ENCODE assay signal across 22 cellular contexts in the genomic region with DNA sequence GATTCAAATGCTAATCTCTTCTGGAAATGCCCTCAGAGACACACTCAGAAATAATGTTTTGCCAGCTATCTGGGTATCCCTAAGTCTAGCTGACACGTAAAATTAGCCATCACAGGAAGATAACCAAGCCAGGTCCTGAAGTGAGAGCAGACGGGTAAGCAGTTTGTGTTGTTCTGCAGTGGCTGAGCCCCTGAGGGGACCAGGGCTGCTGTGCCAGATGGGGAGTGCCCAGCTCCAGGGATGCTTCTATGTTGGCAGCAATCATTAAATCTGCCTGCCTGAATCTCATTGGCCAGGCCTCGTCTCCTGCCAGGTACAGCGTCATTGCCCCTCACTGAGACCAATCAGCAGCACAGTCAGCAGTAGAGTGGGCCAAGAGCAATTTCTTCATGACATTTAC. TPM values are rescaled to one million over a fixed set of nuclear protein-coding genes. Genes with fewer than 3 reads are reported as not detected.
"Had no signal": no experiment of that assay in that cellular context is flagged by ENCODE, and none has a peak within 500 bp of the region (broad histone marks: within the 10 kb centered on the region; RNA-seq: fewer than 3 reads in every experiment).

No MANE protein-coding gene starts in this region.

- DNase-seq: activated CD4-positive, alpha-beta T cell treated with anti-CD3 and anti-CD28 coated beads for 36 hours; activated CD4-positive, CD25-positive, alpha-beta regulatory T cell; activated CD8-positive, alpha-beta memory T cell treated with anti-CD3 and anti-CD28 coated beads, Interleukin-2, amount 10 ng/mL, durations not matched to agents 7 days and 5 days; activated CD8-positive, alpha-beta T cell treated with anti-CD3 and anti-CD28 coated beads, Interleukin-2, amount 10 ng/mL, durations not matched to agents 7 days and 5 days; colonic mucosa; effector memory CD4-positive, alpha-beta T cell; hippocampal formation; immature natural killer cell; kidney; left colon; midbrain; naive thymus-derived CD4-positive, alpha-beta T cell; nucleus accumbens; right cardiac atrium; stimulated activated CD4-positive, alpha-beta T cell treated with anti-CD3 and anti-CD28 coated beads, Interleukin-15, amount 100 ng/mL, for 24 hours; stimulated activated CD4-positive, alpha-beta T cell treated with anti-CD3 and anti-CD28 coated beads, Interleukin-2, amount 100 ng/mL, for 24 hours; stimulated activated naive CD4-positive, alpha-beta T cell had no signal

- H3K36me3 ChIP-seq: colonic mucosa, gastroesophageal sphincter, tibial nerve had no signal

- ATAC-seq: activated CD4-positive, alpha-beta T cell treated with anti-CD3 and anti-CD28 coated beads for 36 hours; activated CD8-positive, alpha-beta memory T cell treated with anti-CD3 and anti-CD28 coated beads, Interleukin-2, amount 10 ng/mL, durations not matched to agents 7 days and 5 days; activated CD8-positive, alpha-beta T cell treated with anti-CD3 and anti-CD28 coated beads, Interleukin-2, amount 10 ng/mL, durations not matched to agents 7 days and 5 days; activated naive CD4-positive, alpha-beta T cell treated with anti-CD3 and anti-CD28 coated beads, Interleukin-2, amount 50 U/mL, for 72 hours; gastroesophageal sphincter; left colon; naive thymus-derived CD4-positive, alpha-beta T cell; right cardiac atrium had no signal

- H3K9me3 ChIP-seq: colonic mucosa, gastroesophageal sphincter had no signal

- H3K9ac ChIP-seq: parathyroid adenoma had no signal

- H3K79me2 ChIP-seq: parathyroid adenoma had no signal

- H2AFZ ChIP-seq: parathyroid adenoma had no signal

- H3K27ac ChIP-seq: colonic mucosa, gastroesophageal sphincter, parathyroid adenoma, tibial nerve had no signal

- H3K27me3 ChIP-seq: colonic mucosa, gastroesophageal sphincter had no signal

- H3K4me3 ChIP-seq: colonic mucosa, gastroesophageal sphincter, tibial nerve had no signal

- H3K4me1 ChIP-seq: colonic mucosa, gastroesophageal sphincter, parathyroid adenoma, tibial nerve had no signal

RNA-seq across cellular contexts. Expression of a gene that starts 58.6 kb away (rescaled TPM):
- polyA plus RNA-seq: fibroblast of lung, immature natural killer cell had no signal
